In the genomic region with DNA sequence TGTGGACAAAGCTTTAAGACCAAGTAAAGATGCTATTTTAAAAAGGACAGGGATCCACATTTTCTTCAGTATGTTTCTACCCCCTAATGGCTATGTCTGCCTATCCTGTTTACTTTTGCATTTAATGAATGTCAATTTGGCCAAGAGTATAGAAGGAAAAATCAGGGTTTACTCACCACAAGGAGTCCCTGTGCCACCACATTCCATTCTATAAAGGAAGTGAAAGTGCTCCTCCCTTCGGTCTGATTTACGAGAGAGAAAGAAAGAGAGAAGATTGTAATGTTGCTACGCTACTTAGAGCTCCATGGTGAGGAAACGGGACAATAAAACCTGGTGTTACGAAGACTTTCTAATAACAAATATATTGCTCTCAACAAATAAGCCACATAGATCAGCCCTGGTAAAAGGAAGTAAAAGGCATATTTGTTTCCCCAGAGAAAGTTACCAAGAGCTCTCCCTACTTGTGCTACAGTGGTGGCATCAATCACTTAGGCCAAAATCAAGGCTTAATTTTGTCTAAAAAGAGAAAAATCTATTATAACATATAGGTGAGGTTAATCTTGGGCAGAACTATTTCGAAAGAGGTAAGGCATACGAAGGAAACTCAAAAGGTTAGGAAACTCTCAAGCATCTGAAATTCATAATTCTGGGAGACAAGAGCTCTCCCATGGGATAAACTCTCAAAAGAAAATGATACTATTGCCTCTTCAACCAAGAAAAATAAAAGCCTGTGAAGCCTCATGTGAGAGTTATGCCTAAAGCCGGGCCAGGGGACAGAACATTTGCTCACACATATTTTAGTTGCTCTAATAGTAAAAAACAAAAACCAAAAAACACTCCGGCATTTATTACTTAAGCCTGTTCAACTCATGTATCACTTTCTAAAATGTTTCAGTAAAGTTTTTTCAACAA, we compare ENCODE assay signal across 8 cellular contexts. TPM values are rescaled to one million over a fixed set of nuclear protein-coding genes. Genes with fewer than 3 reads are reported as not detected.
DNase-seq lines count a peak whose midpoint lies in the region; ATAC-seq and TF ChIP-seq lines count a peak whose summit lies in the region.

No MANE protein-coding gene starts in this region.

- H3K4me1 ChIP-seq in ascending aorta: peaks cover 0 to 45% of the 10 kb centered on the region in 2 donors
- H3K4me1 ChIP-seq in iPS DF 6.9 (ENCODE audit: control insufficient read depth, insufficient read depth, low read length): no peaks in the 10 kb centered on the region

- WGBS in iPS DF 6.9 (ENCODE audit: insufficient coverage, insufficient read length): no CpG with 5 or more reads among the region's 9 CpGs

- peak overlapping the region; percentile 29 for H3K27ac Mint-ChIP-seq in stimulated activated memory B cell treated with anti-CD40 and anti-IgM and Interleukin-4, amounts not matched to agents 10 μg/mL and 1 μg/mL and 100 μg/mL, for 72 hours

- no peaks in the 10 kb centered on the region for H3K9me3 Mint-ChIP-seq in stimulated activated memory B cell treated with anti-CD40 and anti-IgM and Interleukin-4, amounts not matched to agents 10 μg/mL and 1 μg/mL and 100 μg/mL, for 72 hours

- DNase-seq in AG04449 (ENCODE audit: low read depth, low spot score): no peak
- peak; percentile 26 for DNase-seq in KBM-7
- no peak for DNase-seq in ascending aorta (ENCODE audit: low spot score in 2 of 2)
- DNase-seq in iPS DF 6.9 (ENCODE audit: low read depth, low spot score): peak; percentile 20
- no peak for DNase-seq in SK-N-DZ (ENCODE audit: low spot score)
- no peak for DNase-seq in RPMI8226

- peaks cover 10% of the 10 kb centered on the region for H3K36me3 Mint-ChIP-seq in stimulated activated memory B cell treated with anti-CD40 and anti-IgM and Interleukin-4, amounts not matched to agents 10 μg/mL and 1 μg/mL and 100 μg/mL, for 72 hours

- POLR2A ChIA-PET in AG04449 (lab: Yijun Ruan, JAX): no interaction called here

- in situ Hi-C loops in KBM-7 (cut with MboI; ENCODE audit: low pct_unique_long_range_greater_than_20kb, low sequenced_read_pairs): no loop called here

- CTCF ChIA-PET in AG04449 (lab: Yijun Ruan, JAX): interaction anchor here (0.9 to 9.8 kb wide), 19 partner anchors 9 to 391 kb away, joined by 3 to 114 read pairs (median 5); no protein-coding TSS in a partner anchor

- H3K9me3 ChIP-seq in ascending aorta (no peaks in the 10 kb centered on the region), iPS DF 6.9 (ENCODE audit: control insufficient read depth, insufficient read depth, low read length) (no peaks in the 10 kb centered on the region)

- intact Hi-C loops in ascending aorta (cut with DNase I): loop anchor here (2.0 kb wide), 3 partner anchors 30 to 112 kb away; a partner anchor contains a TSS

- peaks cover under 1 to 3% of the 10 kb centered on the region in 2 donors for H3K36me3 ChIP-seq in ascending aorta
- H3K36me3 ChIP-seq in iPS DF 6.9 (ENCODE audit: control insufficient read depth, insufficient read depth, low read length): no peaks in the 10 kb centered on the region

- H3K27me3 ChIP-seq in ascending aorta (no peaks in the 10 kb centered on the region), iPS DF 6.9 (ENCODE audit: control insufficient read depth, insufficient read depth, low read length) (no peaks in the 10 kb centered on the region)

- H3K27me3 Mint-ChIP-seq in stimulated activated memory B cell treated with anti-CD40 and anti-IgM and Interleukin-4, amounts not matched to agents 10 μg/mL and 1 μg/mL and 100 μg/mL, for 72 hours: no peaks in the 10 kb centered on the region

- peaks cover 10% of the 10 kb centered on the region for H3K4me1 Mint-ChIP-seq in stimulated activated memory B cell treated with anti-CD40 and anti-IgM and Interleukin-4, amounts not matched to agents 10 μg/mL and 1 μg/mL and 100 μg/mL, for 72 hours

- TF ChIP-seq CTCF in AG04449 (IDR thresholded peaks at IDR 0.05; ENCODE audit: insufficient read depth, low read length, missing control alignments) (peak; percentile 29), ascending aorta (IDR thresholded peaks at IDR 0.05) (peak in 2 of 3 experiments; percentile 40 to 56)

- ATAC-seq in GM19395 (IDR thresholded peaks at IDR 0.05; ENCODE audit: unreplicated experiment): peak; percentile 82
- ATAC-seq in stimulated activated memory B cell treated with anti-CD40 and anti-IgM and Interleukin-4, amounts not matched to agents 10 μg/mL and 1 μg/mL and 100 μg/mL, for 72 hours: peak; percentile 50

- H3K4me3 ChIP-seq in AG04449 (ENCODE audit: low read depth, low read length) (no peak overlapping the region), ascending aorta (peak overlapping the region; percentile 45 to 59), iPS DF 6.9 (ENCODE audit: low read length) (no peak overlapping the region)

- H3K4me3 Mint-ChIP-seq in stimulated activated memory B cell treated with anti-CD40 and anti-IgM and Interleukin-4, amounts not matched to agents 10 μg/mL and 1 μg/mL and 100 μg/mL, for 72 hours: no peak overlapping the region

- H3K27ac ChIP-seq in ascending aorta (peak overlapping the region; percentile 78 to 79), iPS DF 6.9 (ENCODE audit: low read length) (no peak overlapping the region)

RNA-seq across cellular contexts. Expression of a gene that starts 29.5 kb away (rescaled TPM):
- 10.7 TPM for total RNA-seq in ascending aorta
- polyA plus RNA-seq in SK-N-DZ (2014; cell fraction: cytosol; rRNA removed): 8.6 and 9.7 TPM in 2 replicates
- 18.1 and 23.1 TPM in 2 replicates for polyA plus RNA-seq in SK-N-DZ (2014; cell fraction: nucleus; rRNA removed)

Comparison
In these comparisons a context has a peak if more than half of its experiments do, and no peak if none do; other contexts are left out.
1. DNase-seq: peak in KBM-7 (single experiment) and iPS DF 6.9 (single experiment); none in AG04449 (single experiment), ascending aorta (0 of 2), SK-N-DZ (single experiment) and RPMI8226 (single experiment).
2. H3K4me3 ChIP-seq: peak in ascending aorta (2 of 2); none in AG04449 (single experiment) and iPS DF 6.9 (single experiment).